Comparison of ENCODE assay signal across 8 cellular contexts in genomic region chr10:38355997-38356926, GRCh38.
DNase-seq lines count a peak whose midpoint lies in the region; ATAC-seq and TF ChIP-seq lines count a peak whose summit lies in the region.
"Not testable (repeated sequence)": the region's sequence is repeated elsewhere in the genome, so short reads cannot be mapped to it uniquely, and the experiment has no call there.

No MANE protein-coding gene starts in this region.

- not testable (repeated sequence) for H3K27me3 Mint-ChIP-seq in T-helper 2 cell treated with Interferon-gamma antibody and Interleukin-4, amounts not matched to agents 5 μg/mL and 100 μg/mL, for 36 hours (ENCODE audit: low read depth)

- peak; percentile 80 for DNase-seq in NCI-H146 (lab: John Stamatoyannopoulos, UW)
- peak; percentile 80 for DNase-seq in T-helper 2 cell treated with Interferon-gamma antibody and Interleukin-4, amounts not matched to agents 5 μg/mL and 100 μg/mL, for 36 hours (ENCODE audit: low spot score)
- DNase-seq in left ventricle myocardium inferior = peak; percentile 78
- DNase-seq in psoas muscle = peak; percentile 75 to 87
- peak; percentile 81 to 84 for DNase-seq in upper lobe of left lung

- peak overlapping the region; percentile 97 for H3K27ac ChIP-seq in angular gyrus (ENCODE audit: low read depth, low read length)
- peak overlapping the region; percentile 85 for H3K27ac ChIP-seq in left ventricle myocardium inferior (replicated peaks)
- H3K27ac ChIP-seq in psoas muscle = peak overlapping the region; percentile 76
- peak overlapping the region; percentile 67 to 89 (median 82) for H3K27ac ChIP-seq in upper lobe of left lung

- H3K27me3 ChIP-seq in left ventricle myocardium inferior (ENCODE audit: low read depth); psoas muscle (ENCODE audit: insufficient read depth in 3 of 3, low read length in 2 of 3); upper lobe of left lung: not testable (repeated sequence)

- peak overlapping the region; percentile 100 for H3K27ac Mint-ChIP-seq in T-helper 2 cell treated with Interferon-gamma antibody and Interleukin-4, amounts not matched to agents 5 μg/mL and 100 μg/mL, for 36 hours

- ATAC-seq in GM18505 (IDR thresholded peaks at IDR 0.05; ENCODE audit: unreplicated experiment) = peak; percentile 99
- ATAC-seq in HG02885 (IDR thresholded peaks at IDR 0.05; ENCODE audit: poor library complexity, unreplicated experiment) = peak; percentile 99
- peak; percentile 100 for ATAC-seq in psoas muscle
- ATAC-seq in upper lobe of left lung (ENCODE audit: low FRiP score in 2 of 2) = peak; percentile 100

- 4 to 8% (median 6%) methylated on average over 30 to 48 of the region's 56 CpGs for WGBS in psoas muscle, 3 donors
- WGBS in upper lobe of left lung, 2 donors = 2 to 22% methylated on average over 4 to 27 of the region's 56 CpGs

- H3K36me3 Mint-ChIP-seq in T-helper 2 cell treated with Interferon-gamma antibody and Interleukin-4, amounts not matched to agents 5 μg/mL and 100 μg/mL, for 36 hours (ENCODE audit: low read depth) = not testable (repeated sequence)

- peak overlapping the region; percentile 68 for H3K4me3 ChIP-seq in left ventricle myocardium inferior
- H3K4me3 ChIP-seq in psoas muscle = peak overlapping the region; percentile 67
- H3K4me3 ChIP-seq in upper lobe of left lung = peak overlapping the region in 3 of 4 donors; percentile 49 to 57 (median 51)

- peak overlapping the region; percentile 97 for H3K4me3 Mint-ChIP-seq in T-helper 2 cell treated with Interferon-gamma antibody and Interleukin-4, amounts not matched to agents 5 μg/mL and 100 μg/mL, for 36 hours

- intact Hi-C loops in left ventricle myocardium inferior (cut with micrococcal nuclease); psoas muscle (cut with DNase I): not testable (repeated sequence)

- H3K4me1 ChIP-seq in left ventricle myocardium inferior, psoas muscle, upper lobe of left lung: not testable (repeated sequence)

- TF ChIP-seq CTCF in left ventricle myocardium inferior (IDR thresholded peaks at IDR 0.05; ENCODE audit: borderline replicate concordance); psoas muscle (IDR thresholded peaks at IDR 0.05): not testable (repeated sequence)
- TF ChIP-seq CTCF in upper lobe of left lung (IDR thresholded peaks at IDR 0.05) = peak in 1 of 6 experiments; percentile 12

- H3K36me3 ChIP-seq in left ventricle myocardium inferior, upper lobe of left lung: not testable (repeated sequence)
- H3K36me3 ChIP-seq in psoas muscle (ENCODE audit: insufficient read depth in 1 of 2, low read depth in 1 of 2) = peaks cover 0 to 14% of the 10 kb centered on the region in 2 donors

- not testable (repeated sequence) for H3K9me3 Mint-ChIP-seq in T-helper 2 cell treated with Interferon-gamma antibody and Interleukin-4, amounts not matched to agents 5 μg/mL and 100 μg/mL, for 36 hours

- H3K9me3 ChIP-seq in left ventricle myocardium inferior (replicated peaks); psoas muscle; upper lobe of left lung: not testable (repeated sequence)

- TF ChIP-seq EP300 in upper lobe of left lung (IDR thresholded peaks at IDR 0.05) = not testable (repeated sequence)

- H3K4me1 Mint-ChIP-seq in T-helper 2 cell treated with Interferon-gamma antibody and Interleukin-4, amounts not matched to agents 5 μg/mL and 100 μg/mL, for 36 hours (ENCODE audit: low read depth) = not testable (repeated sequence)

- peak; percentile 34 for TF ChIP-seq POLR2A in GM18505 (IDR thresholded peaks at IDR 0.05; ENCODE audit: borderline replicate concordance, extremely low read depth, insufficient read depth, insufficient read length)
- peak in 1 of 4 donors; percentile 40 for TF ChIP-seq POLR2A in upper lobe of left lung (IDR thresholded peaks at IDR 0.05)

Comparison
In these comparisons a context has a peak if more than half of its experiments do, and no peak if none do; other contexts are left out.
1. Peak in every context shown above with its lines: DNase-seq, ATAC-seq, H3K4me3 ChIP-seq and H3K27ac ChIP-seq.